In genomic region chr6:137800749-137801148, GRCh38 we compare ENCODE assay signal across 19 cellular contexts.
DNase-seq lines count a peak whose midpoint lies in the region; ATAC-seq and TF ChIP-seq lines count a peak whose summit lies in the region.
"Had no signal": no experiment of that assay in that cellular context is flagged by ENCODE, and none has a peak within 500 bp of the region (broad histone marks: within the 10 kb centered on the region; RNA-seq: fewer than 3 reads in every experiment).

No MANE protein-coding gene starts in this region.

- H2AFZ ChIP-seq in GM23338, result peak overlapping the region; percentile 43; the same call in 1 of the 2 replicates

- intact Hi-C loops in naive thymus-derived CD4-positive, alpha-beta T cell (cut with micrococcal nuclease), result loop anchor here (1.0 to 5.0 kb wide), 7 partner anchors 11 to 307 kb away; partner anchors contain the start of genes TNFAIP3 (in 2 of the 2) and PERP (in 1 of the 2)
- intact Hi-C loops in upper lobe of right lung (cut with DNase I), result no loop called here

- H3K4me1 ChIP-seq in CD8-positive, alpha-beta memory T cell (ENCODE audit: insufficient read depth, low read length), result peaks cover 37% of the 10 kb centered on the region
- H3K4me1 ChIP-seq in GM23338 (ENCODE audit: insufficient read depth) (no peaks in the 10 kb centered on the region), upper lobe of right lung (peaks cover 4% of the 10 kb centered on the region)
- H3K4me1 ChIP-seq in naive thymus-derived CD4-positive, alpha-beta T cell (ENCODE audit: control insufficient read depth in 2 of 2, insufficient read depth in 2 of 2, low read length in 2 of 2), result peaks cover 15 to 49% of the 10 kb centered on the region in 2 donors
- H3K4me1 ChIP-seq: thyroid gland had no signal

- TF ChIP-seq CTCF in GM23338 (conservative IDR thresholded peaks at IDR 0.05; ENCODE audit: low read depth in 2 of 2) (no peak), upper lobe of right lung (IDR thresholded peaks at IDR 0.05) (no peak)

- no peaks in the 10 kb centered on the region for H3K9me3 ChIP-seq in CD8-positive, alpha-beta memory T cell (ENCODE audit: low read length)
- no peaks in the 10 kb centered on the region for H3K9me3 ChIP-seq in naive thymus-derived CD4-positive, alpha-beta T cell (ENCODE audit: control insufficient read depth in 2 of 3, low read length in 3 of 3)
- no peaks in the 10 kb centered on the region for H3K9me3 ChIP-seq in upper lobe of right lung
- H3K9me3 ChIP-seq: ovary, thyroid gland had no signal

- no peaks in the 10 kb centered on the region for H3F3A ChIP-seq in GM23338 (replicated peaks; ENCODE audit: low read depth)

- no peak overlapping the region for H3K27ac ChIP-seq in CD8-positive, alpha-beta memory T cell (ENCODE audit: low read depth, low read length)
- H3K27ac ChIP-seq in GM23338 (ENCODE audit: low read depth) (no peak overlapping the region), upper lobe of right lung (no peak overlapping the region)
- H3K27ac ChIP-seq in naive thymus-derived CD4-positive, alpha-beta T cell (ENCODE audit: low read depth, low read length), result peak overlapping the region; percentile 50
- H3K27ac ChIP-seq: BLaER1 treated with 17β-estradiol and CSF1 and Interleukin-3, amounts not matched to agents 10 nM and 100 nM; HL-60; KMS-11; ovary; thyroid gland; WERI-Rb-1 had no signal

- peaks cover 25 to 50% (median 33%) of the 10 kb centered on the region in 3 donors for H3K4me1 Mint-ChIP-seq in CD8-positive, alpha-beta memory T cell
- no peaks in the 10 kb centered on the region for H3K4me1 Mint-ChIP-seq in GM23338
- H3K4me1 Mint-ChIP-seq in activated naive CD8-positive, alpha-beta T cell treated with anti-CD3 and anti-CD28 coated beads, Interleukin-2, amount 10 ng/mL, durations not matched to agents 7 days and 5 days, result peaks cover 43% of the 10 kb centered on the region
- H3K4me1 Mint-ChIP-seq in naive thymus-derived CD4-positive, alpha-beta T cell, result peaks cover 25 to 72% (median 64%) of the 10 kb centered on the region in 7 donors

- CTCF ChIA-PET in CD8-positive, alpha-beta memory T cell (lab: Charles Lee), result interaction anchor here (1.4 to 6.4 kb wide), 5 partner anchors 65 to 139 kb away, joined by 3 to 64 read pairs (median 4); partner anchors contain the start of gene TNFAIP3
- CTCF ChIA-PET in naive thymus-derived CD4-positive, alpha-beta T cell (lab: Charles Lee), result interaction anchor here (0.5 to 6.3 kb wide), 7 partner anchors 15 to 145 kb away, joined by 3 to 74 read pairs (median 14); partner anchors contain the start of gene TNFAIP3

- no peaks in the 10 kb centered on the region for H3K27me3 Mint-ChIP-seq in CD8-positive, alpha-beta memory T cell
- H3K27me3 Mint-ChIP-seq in GM23338 (ENCODE audit: insufficient read depth, low read depth, poor library complexity), result peaks cover 6% of the 10 kb centered on the region
- H3K27me3 Mint-ChIP-seq in activated naive CD8-positive, alpha-beta T cell treated with anti-CD3 and anti-CD28 coated beads, Interleukin-2, amount 10 ng/mL, durations not matched to agents 7 days and 5 days, result no peaks in the 10 kb centered on the region
- no peaks in the 10 kb centered on the region for H3K27me3 Mint-ChIP-seq in naive thymus-derived CD4-positive, alpha-beta T cell

- POLR2A ChIA-PET in CD8-positive, alpha-beta memory T cell (lab: Charles Lee), result interaction anchor here (3.0 kb wide), 1 partner anchor 67 kb away, joined by 25 read pairs; the partner anchor contains the start of gene TNFAIP3
- POLR2A ChIA-PET in activated naive CD8-positive, alpha-beta T cell treated with anti-CD3 and anti-CD28 coated beads, Interleukin-2, amount 10 ng/mL, durations not matched to agents 7 days and 5 days (lab: Charles Lee), result interaction anchor here (1.3 kb wide), 1 partner anchor 67 kb away, joined by 7 read pairs; the partner anchor contains the start of gene TNFAIP3
- POLR2A ChIA-PET in naive thymus-derived CD4-positive, alpha-beta T cell (lab: Charles Lee), result interaction anchor here (0.9 to 6.3 kb wide), 2 partner anchors 25 to 66 kb away, joined by 3 to 89 read pairs; partner anchors contain the start of gene TNFAIP3

- H3K4me2 ChIP-seq in GM23338, result no peak overlapping the region

- DNase-seq in CD8-positive, alpha-beta memory T cell, result no peak
- DNase-seq in GM23338 (ENCODE audit: low spot score) (no peak), NCI-H345 (lab: John Stamatoyannopoulos, UW) (no peak), OCI-M2 (lab: John Stamatoyannopoulos, UW; ENCODE audit: unreplicated experiment) (no peak), upper lobe of right lung (no peak)
- DNase-seq in activated naive CD8-positive, alpha-beta T cell treated with anti-CD3 and anti-CD28 coated beads, Interleukin-2, amount 10 ng/mL, durations not matched to agents 7 days and 5 days, result no peak
- no peak for DNase-seq in naive thymus-derived CD4-positive, alpha-beta T cell
- DNase-seq: activated CD8-positive, alpha-beta memory T cell treated with anti-CD3 and anti-CD28 coated beads, Interleukin-2, amount 50 U/mL, for 48 hours; amniotic stem cell; central memory CD4-positive, alpha-beta T cell; NCI-H1105 treated with DMSO at 0.1 percent for 48 hours; ovary; stimulated activated CD4-positive, alpha-beta T cell treated with anti-CD3 and anti-CD28 coated beads, Interleukin-2, amount 100 ng/mL, for 48 hours; SW 1271; thyroid gland; WERI-Rb-1 had no signal

- peaks cover 0 to 1% (median 0%) of the 10 kb centered on the region in 5 donors for H3K9me3 Mint-ChIP-seq in CD8-positive, alpha-beta memory T cell
- H3K9me3 Mint-ChIP-seq in GM23338, result no peaks in the 10 kb centered on the region
- H3K9me3 Mint-ChIP-seq in activated naive CD8-positive, alpha-beta T cell treated with anti-CD3 and anti-CD28 coated beads, Interleukin-2, amount 10 ng/mL, durations not matched to agents 7 days and 5 days, result peaks cover 3% of the 10 kb centered on the region
- peaks cover 0 to 5% (median 0%) of the 10 kb centered on the region in 11 donors for H3K9me3 Mint-ChIP-seq in naive thymus-derived CD4-positive, alpha-beta T cell

- H3K9me2 ChIP-seq in GM23338 (ENCODE audit: insufficient read depth), result peaks cover 7% of the 10 kb centered on the region; the same call in 1 of the 2 replicates

- no peaks in the 10 kb centered on the region for H3K27me3 ChIP-seq in CD8-positive, alpha-beta memory T cell (ENCODE audit: insufficient read depth, low read length, poor library complexity, severe bottlenecking)
- no peaks in the 10 kb centered on the region for H3K27me3 ChIP-seq in GM23338 (ENCODE audit: insufficient read depth)
- no peaks in the 10 kb centered on the region for H3K27me3 ChIP-seq in naive thymus-derived CD4-positive, alpha-beta T cell (ENCODE audit: control insufficient read depth in 2 of 2, insufficient read depth in 2 of 2, low read length in 2 of 2)
- H3K27me3 ChIP-seq in upper lobe of right lung, result no peaks in the 10 kb centered on the region
- H3K27me3 ChIP-seq: BLaER1 treated with 17β-estradiol and CSF1 and Interleukin-3, amounts not matched to agents 10 nM and 100 nM; ovary; thyroid gland had no signal

- no peak for ATAC-seq in GM23338
- ATAC-seq in activated naive CD8-positive, alpha-beta T cell treated with anti-CD3 and anti-CD28 coated beads, Interleukin-2, amount 10 ng/mL, durations not matched to agents 7 days and 5 days (ENCODE audit: low read depth), result no peak
- ATAC-seq in naive thymus-derived CD4-positive, alpha-beta T cell, result no peak
- no peak for ATAC-seq in upper lobe of right lung

- H3K79me2 ChIP-seq in GM23338 (replicated peaks; ENCODE audit: insufficient read depth), result no peaks in the 10 kb centered on the region

- H3K4me3 Mint-ChIP-seq in CD8-positive, alpha-beta memory T cell, result no peak overlapping the region
- no peak overlapping the region for H3K4me3 Mint-ChIP-seq in GM23338
- no peak overlapping the region for H3K4me3 Mint-ChIP-seq in activated naive CD8-positive, alpha-beta T cell treated with anti-CD3 and anti-CD28 coated beads, Interleukin-2, amount 10 ng/mL, durations not matched to agents 7 days and 5 days
- H3K4me3 Mint-ChIP-seq in naive thymus-derived CD4-positive, alpha-beta T cell, result peak overlapping the region in 6 of 10 donors; percentile 11 to 59 (median 34)

- no peaks in the 10 kb centered on the region for H3K36me3 ChIP-seq in CD8-positive, alpha-beta memory T cell (ENCODE audit: insufficient read depth, low read length)
- no peaks in the 10 kb centered on the region for H3K36me3 ChIP-seq in GM23338 (ENCODE audit: insufficient read depth)
- H3K36me3 ChIP-seq in naive thymus-derived CD4-positive, alpha-beta T cell (ENCODE audit: control insufficient read depth in 2 of 3, insufficient read depth in 3 of 3, low read length in 3 of 3), result no peaks in the 10 kb centered on the region
- H3K36me3 ChIP-seq in upper lobe of right lung, result no peaks in the 10 kb centered on the region
- H3K36me3 ChIP-seq: BLaER1 treated with 17β-estradiol and CSF1 and Interleukin-3, amounts not matched to agents 10 nM and 100 nM; ovary; thyroid gland; WERI-Rb-1 had no signal

- H3K27ac Mint-ChIP-seq in CD8-positive, alpha-beta memory T cell, result peak overlapping the region in 5 of 8 donors; percentile 77 to 91 (median 87)
- H3K27ac Mint-ChIP-seq in GM23338, result no peak overlapping the region
- H3K27ac Mint-ChIP-seq in activated naive CD8-positive, alpha-beta T cell treated with anti-CD3 and anti-CD28 coated beads, Interleukin-2, amount 10 ng/mL, durations not matched to agents 7 days and 5 days, result peak overlapping the region; percentile 17
- H3K27ac Mint-ChIP-seq in naive thymus-derived CD4-positive, alpha-beta T cell, result peak overlapping the region; percentile 70 to 97 (median 89)

- no peak overlapping the region for H3K4me3 ChIP-seq in CD8-positive, alpha-beta memory T cell (ENCODE audit: low read length)
- H3K4me3 ChIP-seq in GM23338, result no peak overlapping the region
- no peak overlapping the region for H3K4me3 ChIP-seq in naive thymus-derived CD4-positive, alpha-beta T cell (ENCODE audit: low read length)
- H3K4me3 ChIP-seq in upper lobe of right lung, result no peak overlapping the region
- H3K4me3 ChIP-seq: BLaER1 treated with 17β-estradiol and CSF1 and Interleukin-3, amounts not matched to agents 10 nM and 100 nM; ovary; thyroid gland had no signal

- H3K36me3 Mint-ChIP-seq in CD8-positive, alpha-beta memory T cell, result no peaks in the 10 kb centered on the region
- no peaks in the 10 kb centered on the region for H3K36me3 Mint-ChIP-seq in GM23338 (ENCODE audit: low read depth)
- peaks cover 5% of the 10 kb centered on the region for H3K36me3 Mint-ChIP-seq in activated naive CD8-positive, alpha-beta T cell treated with anti-CD3 and anti-CD28 coated beads, Interleukin-2, amount 10 ng/mL, durations not matched to agents 7 days and 5 days
- H3K36me3 Mint-ChIP-seq in naive thymus-derived CD4-positive, alpha-beta T cell, result peaks cover 0 to 8% (median 0%) of the 10 kb centered on the region in 5 donors

- H4K20me1 ChIP-seq in GM23338 (replicated peaks; ENCODE audit: insufficient read depth), result no peaks in the 10 kb centered on the region
- H4K20me1 ChIP-seq: BLaER1 treated with 17β-estradiol and CSF1 and Interleukin-3, amounts not matched to agents 10 nM and 100 nM had no signal

Comparison
In these comparisons a context has a peak if more than half of its experiments do, and no peak if none do; other contexts are left out.
1. H3K4me3 Mint-ChIP-seq: peak in naive thymus-derived CD4-positive, alpha-beta T cell (6 of 10); none in CD8-positive, alpha-beta memory T cell (0 of 7), GM23338 (single experiment) and activated naive CD8-positive, alpha-beta T cell treated with anti-CD3 and anti-CD28 coated beads, Interleukin-2, amount 10 ng/mL, durations not matched to agents 7 days and 5 days (single experiment).